13 cellular contexts compared by ENCODE assay signal in genomic region chr16:78768723-78769122, GRCh38.
DNase-seq lines count a peak whose midpoint lies in the region.
"Had no signal": no experiment of that assay in that cellular context is flagged by ENCODE, and none has a peak within 500 bp of the region (broad histone marks: within the 10 kb centered on the region; RNA-seq: fewer than 3 reads in every experiment).

No MANE protein-coding gene starts in this region.

- peaks cover 2% of the 10 kb centered on the region for H3K36me3 Mint-ChIP-seq in activated naive CD4-positive, alpha-beta T cell treated with anti-CD3 and anti-CD28 coated beads, Interleukin-2, amount 10 ng/mL, durations not matched to agents 7 days and 5 days

- no peak overlapping the region for H3K4me3 Mint-ChIP-seq in activated naive CD4-positive, alpha-beta T cell treated with anti-CD3 and anti-CD28 coated beads, Interleukin-2, amount 10 ng/mL, durations not matched to agents 7 days and 5 days
- H3K4me3 Mint-ChIP-seq: stimulated activated naive B cell treated with anti-CD40 and anti-IgM and Interleukin-4, amounts not matched to agents 10 μg/mL and 1 μg/mL and 100 μg/mL, for 72 hours had no signal

- CTCF ChIA-PET in activated naive CD4-positive, alpha-beta T cell treated with anti-CD3 and anti-CD28 coated beads, Interleukin-2, amount 10 ng/mL, durations not matched to agents 7 days and 5 days (lab: Charles Lee) = no interaction called here

- peak; percentile 64 for DNase-seq in stimulated activated naive CD4-positive, alpha-beta T cell treated with Interleukin-2 at 50 U/mL for 16 hours (lab: John Stamatoyannopoulos, UW)
- DNase-seq in stimulated activated naive CD4-positive, alpha-beta T cell (lab: John Stamatoyannopoulos, UW) = no peak
- DNase-seq in NOMO-1 treated with DMSO at 0.1 percent for 48 hours (lab: John Stamatoyannopoulos, UW; ENCODE audit: unreplicated experiment) (peak; percentile 25), SK-N-DZ (ENCODE audit: low spot score) (no peak), MV-4-11 (lab: John Stamatoyannopoulos, UW) (no peak), medulla oblongata (ENCODE audit: extremely low spot score) (no peak)
- DNase-seq in activated naive CD4-positive, alpha-beta T cell treated with anti-CD3 and anti-CD28 coated beads, Interleukin-2, amount 10 ng/mL, durations not matched to agents 7 days and 5 days = no peak
- DNase-seq in effector CD4-positive, alpha-beta T cell = no peak
- DNase-seq: left ventricle myocardium superior; MG63; NCI-H2227 treated with DMSO at 0.1 percent for 48 hours; nucleus accumbens; stimulated activated naive B cell treated with anti-CD40 and anti-IgM and Interleukin-4, amounts not matched to agents 10 μg/mL and 1 μg/mL and 100 μg/mL, for 72 hours had no signal

- H3K9me3 Mint-ChIP-seq in activated naive CD4-positive, alpha-beta T cell treated with anti-CD3 and anti-CD28 coated beads, Interleukin-2, amount 10 ng/mL, durations not matched to agents 7 days and 5 days = peaks cover 7% of the 10 kb centered on the region
- H3K9me3 Mint-ChIP-seq: stimulated activated naive B cell treated with anti-CD40 and anti-IgM and Interleukin-4, amounts not matched to agents 10 μg/mL and 1 μg/mL and 100 μg/mL, for 72 hours had no signal

- H3K27ac Mint-ChIP-seq in activated naive CD4-positive, alpha-beta T cell treated with anti-CD3 and anti-CD28 coated beads, Interleukin-2, amount 10 ng/mL, durations not matched to agents 7 days and 5 days = peak overlapping the region; percentile 37
- H3K27ac Mint-ChIP-seq: stimulated activated naive B cell treated with anti-CD40 and anti-IgM and Interleukin-4, amounts not matched to agents 10 μg/mL and 1 μg/mL and 100 μg/mL, for 72 hours had no signal

- H3K4me1 Mint-ChIP-seq in activated naive CD4-positive, alpha-beta T cell treated with anti-CD3 and anti-CD28 coated beads, Interleukin-2, amount 10 ng/mL, durations not matched to agents 7 days and 5 days = peaks cover 10% of the 10 kb centered on the region

- H3K27me3 Mint-ChIP-seq in activated naive CD4-positive, alpha-beta T cell treated with anti-CD3 and anti-CD28 coated beads, Interleukin-2, amount 10 ng/mL, durations not matched to agents 7 days and 5 days = peaks cover 3% of the 10 kb centered on the region
- H3K27me3 Mint-ChIP-seq: stimulated activated naive B cell treated with anti-CD40 and anti-IgM and Interleukin-4, amounts not matched to agents 10 μg/mL and 1 μg/mL and 100 μg/mL, for 72 hours had no signal

Comparison
In these comparisons a context has a peak if more than half of its experiments do, and no peak if none do; other contexts are left out.
1. DNase-seq: peak in stimulated activated naive CD4-positive, alpha-beta T cell treated with Interleukin-2 at 50 U/mL for 16 hours (single experiment) and NOMO-1 treated with DMSO at 0.1 percent for 48 hours (single experiment); none in stimulated activated naive CD4-positive, alpha-beta T cell (0 of 6), activated naive CD4-positive, alpha-beta T cell treated with anti-CD3 and anti-CD28 coated beads, Interleukin-2, amount 10 ng/mL, durations not matched to agents 7 days and 5 days (single experiment), SK-N-DZ (single experiment), effector CD4-positive, alpha-beta T cell (single experiment), MV-4-11 (single experiment) and medulla oblongata (single experiment).